Comparison of ENCODE assay signal across 1 cellular context in the genomic region with DNA sequence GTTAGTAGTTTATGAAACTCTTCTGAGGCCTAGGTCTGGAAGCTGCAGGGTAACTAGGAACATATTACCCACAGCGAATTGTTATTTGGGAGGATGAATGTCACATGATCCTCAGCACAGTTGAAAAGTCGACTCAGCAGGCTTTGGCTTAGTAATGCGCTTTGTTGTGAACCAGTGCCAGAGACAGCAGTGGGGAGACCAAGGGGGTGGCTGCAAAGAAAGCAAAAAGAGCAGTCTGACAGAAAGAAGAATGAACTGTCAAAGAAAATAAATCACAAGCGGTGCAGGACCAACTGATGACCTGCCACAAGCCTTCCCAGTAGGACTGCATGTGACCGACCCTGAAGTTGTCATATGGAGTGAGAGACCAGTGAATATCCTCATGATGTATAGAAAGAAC.
TF ChIP-seq lines count a peak whose summit lies in the region.

No MANE protein-coding gene starts in this region.

TF ChIP-seq in HepG2, 621 proteins besides CTCF, POLR2A, EP300 and RAD21 (continued from another document):
- TF ChIP-seq, protein P1, sequence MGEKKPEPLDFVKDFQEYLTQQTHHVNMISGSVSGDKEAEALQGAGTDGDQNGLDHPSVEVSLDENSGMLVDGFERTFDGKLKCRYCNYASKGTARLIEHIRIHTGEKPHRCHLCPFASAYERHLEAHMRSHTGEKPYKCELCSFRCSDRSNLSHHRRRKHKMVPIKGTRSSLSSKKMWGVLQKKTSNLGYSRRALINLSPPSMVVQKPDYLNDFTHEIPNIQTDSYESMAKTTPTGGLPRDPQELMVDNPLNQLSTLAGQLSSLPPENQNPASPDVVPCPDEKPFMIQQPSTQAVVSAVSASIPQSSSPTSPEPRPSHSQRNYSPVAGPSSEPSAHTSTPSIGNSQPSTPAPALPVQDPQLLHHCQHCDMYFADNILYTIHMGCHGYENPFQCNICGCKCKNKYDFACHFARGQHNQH (CRISPR knock-in tag; IDR thresholded peaks at IDR 0.05) = no peak
- TF ChIP-seq ZNF10 (CRISPR knock-in tag; IDR thresholded peaks at IDR 0.05; ENCODE audit: borderline replicate concordance, low read depth) (no peak), GRHL1 (CRISPR knock-in tag; conservative IDR thresholded peaks at IDR 0.05) (no peak)
- TF ChIP-seq, protein P2, sequence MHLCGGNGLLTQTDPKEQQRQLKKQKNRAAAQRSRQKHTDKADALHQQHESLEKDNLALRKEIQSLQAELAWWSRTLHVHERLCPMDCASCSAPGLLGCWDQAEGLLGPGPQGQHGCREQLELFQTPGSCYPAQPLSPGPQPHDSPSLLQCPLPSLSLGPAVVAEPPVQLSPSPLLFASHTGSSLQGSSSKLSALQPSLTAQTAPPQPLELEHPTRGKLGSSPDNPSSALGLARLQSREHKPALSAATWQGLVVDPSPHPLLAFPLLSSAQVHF (CRISPR knock-in tag; IDR thresholded peaks at IDR 0.05) = no peak
